19 cellular contexts compared by ENCODE assay signal in the genomic region with DNA sequence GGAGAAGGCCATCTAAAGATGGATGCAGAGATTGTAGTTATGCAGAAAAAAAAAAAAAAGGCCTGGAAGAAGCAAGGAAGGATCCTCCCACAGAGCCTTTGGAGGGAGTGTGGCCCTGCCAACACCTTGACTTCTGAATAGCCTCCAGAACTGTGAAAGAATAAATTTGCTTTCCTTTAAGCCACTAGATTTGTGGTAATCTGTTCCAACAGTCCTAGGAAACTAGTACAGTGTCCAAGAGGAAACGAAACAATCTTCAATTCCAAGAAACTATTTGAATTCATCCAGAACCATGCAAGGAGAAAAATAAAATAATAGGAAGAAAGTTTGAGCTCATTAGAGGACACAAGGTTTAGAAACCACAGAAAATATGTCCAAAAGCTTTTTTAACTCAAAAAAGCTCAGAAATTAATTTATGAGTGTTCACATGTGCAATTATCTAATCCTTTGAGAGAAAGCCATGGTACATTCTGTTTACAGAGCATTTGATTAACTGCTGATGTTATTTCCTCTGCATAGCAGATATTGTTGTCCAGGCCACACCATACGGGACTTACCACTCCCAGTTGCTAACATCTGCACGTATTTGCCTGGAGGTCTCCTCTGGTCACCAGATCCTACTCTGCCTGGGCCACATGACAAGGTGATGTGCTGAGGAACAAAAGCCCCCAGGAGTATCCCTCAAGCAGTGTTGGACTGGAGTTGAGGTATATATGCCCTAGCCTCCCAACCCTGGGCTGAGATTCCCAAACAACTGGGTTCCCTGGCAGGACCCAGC. TPM values are rescaled to one million over a fixed set of nuclear protein-coding genes. Genes with fewer than 3 reads are reported as not detected.
A peak's percentile ranks its signal among the peaks of the same experiment; 100 is the strongest.
DNase-seq lines count a peak whose midpoint lies in the region; ATAC-seq and TF ChIP-seq lines count a peak whose summit lies in the region.
"Had no signal": no experiment of that assay in that cellular context is flagged by ENCODE, and none has a peak within 500 bp of the region (broad histone marks: within the 10 kb centered on the region; RNA-seq: fewer than 3 reads in every experiment).

No MANE protein-coding gene starts in this region.

- H3K36me3 ChIP-seq in esophagus muscularis mucosa (no peaks in the 10 kb centered on the region), gastroesophageal sphincter (no peaks in the 10 kb centered on the region), rectal smooth muscle tissue (ENCODE audit: control insufficient read depth, insufficient read depth, low read length) (no peaks in the 10 kb centered on the region), uterus (no peaks in the 10 kb centered on the region)
- H3K36me3 ChIP-seq: HAP-1 had no signal

- TF ChIP-seq EP300 in esophagus muscularis mucosa (IDR thresholded peaks at IDR 0.05) (no peak), gastroesophageal sphincter (IDR thresholded peaks at IDR 0.05) (no peak)

- no peak for TF ChIP-seq CTCF in esophagus muscularis mucosa (IDR thresholded peaks at IDR 0.05)
- no peak for TF ChIP-seq CTCF in gastroesophageal sphincter (IDR thresholded peaks at IDR 0.05)
- no peak for TF ChIP-seq CTCF in uterus (IDR thresholded peaks at IDR 0.05)

- H3K9ac ChIP-seq in rectal smooth muscle tissue (ENCODE audit: low read length) = no peak overlapping the region

- peak; percentile 77 for DNase-seq in esophagus muscularis mucosa (ENCODE audit: extremely low spot score)
- DNase-seq in uterus = peak; percentile 19 to 37
- DNase-seq in NCI-H510A treated with DMSO at 0.1 percent for 48 hours (lab: John Stamatoyannopoulos, UW) = no peak
- DNase-seq in midbrain (lab: John Stamatoyannopoulos, UW) = no peak
- DNase-seq: ACHN, AML-193, Karpas-422, NCI-H1417 treated with DMSO at 0.1 percent for 48 hours, NCI-H187 treated with DMSO at 0.1 percent for 48 hours, NCI-H226, NCI-H526 had no signal

- H3K9me3 ChIP-seq in esophagus muscularis mucosa (no peaks in the 10 kb centered on the region), gastroesophageal sphincter (no peaks in the 10 kb centered on the region), uterus (no peaks in the 10 kb centered on the region)
- H3K9me3 ChIP-seq: HAP-1 had no signal

- H3K27ac ChIP-seq in esophagus muscularis mucosa (replicated peaks in 1 of 4) (peak overlapping the region in 3 of 4 donors; percentile 36 to 46 (median 40)), gastroesophageal sphincter (peak overlapping the region; percentile 10 to 65 (median 44)), rectal smooth muscle tissue (ENCODE audit: low read depth, low read length) (peak overlapping the region; percentile 63), uterus (peak overlapping the region; percentile 47 to 51)
- H3K27ac ChIP-seq: C4-2B, HL-60 had no signal

- intact Hi-C loops in esophagus muscularis mucosa (cut with DNase I) = no loop called here
- intact Hi-C loops in uterus (cut with DNase I; ENCODE audit: low total_unique reads) = no loop called here

- H3K4me1 ChIP-seq in esophagus muscularis mucosa (no peaks in the 10 kb centered on the region), gastroesophageal sphincter (no peaks in the 10 kb centered on the region), rectal smooth muscle tissue (ENCODE audit: control insufficient read depth, insufficient read depth, low read length) (no peaks in the 10 kb centered on the region), uterus (no peaks in the 10 kb centered on the region)
- H3K4me1 ChIP-seq: HAP-1 had no signal

- TF ChIP-seq POLR2A in esophagus muscularis mucosa (IDR thresholded peaks at IDR 0.05; ENCODE audit: low read depth) (no peak), gastroesophageal sphincter (IDR thresholded peaks at IDR 0.05) (no peak), uterus (IDR thresholded peaks at IDR 0.05) (no peak), GM18505 (IDR thresholded peaks at IDR 0.05; ENCODE audit: borderline replicate concordance, extremely low read depth, insufficient read depth, insufficient read length) (no peak)

- 69% methylated on average over 3 of the region's 3 CpGs for WGBS in esophagus muscularis mucosa
- 50 to 63% methylated on average over 1 to 3 of the region's 3 CpGs for WGBS in gastroesophageal sphincter (ENCODE audit: low coverage in 1 of 2), 2 donors

- ATAC-seq in gastroesophageal sphincter = peak; percentile 77
- no peak for ATAC-seq in GM18505 (IDR thresholded peaks at IDR 0.05; ENCODE audit: unreplicated experiment)

- H3K4me3 ChIP-seq in esophagus muscularis mucosa (no peak overlapping the region), gastroesophageal sphincter (no peak overlapping the region), rectal smooth muscle tissue (ENCODE audit: low read length) (no peak overlapping the region), uterus (no peak overlapping the region)
- H3K4me3 ChIP-seq: HAP-1 had no signal

- peaks cover 0 to 6% (median 0%) of the 10 kb centered on the region in 4 donors for H3K27me3 ChIP-seq in esophagus muscularis mucosa
- H3K27me3 ChIP-seq in gastroesophageal sphincter = peaks cover 24% of the 10 kb centered on the region
- H3K27me3 ChIP-seq in rectal smooth muscle tissue (ENCODE audit: control insufficient read depth, insufficient read depth, low read length) = no peaks in the 10 kb centered on the region
- H3K27me3 ChIP-seq in uterus = no peaks in the 10 kb centered on the region

RNA-seq across cellular contexts. Expression of gene STAB2, which starts 30.0 kb away (rescaled TPM):
- total RNA-seq in esophagus muscularis mucosa (under 1 TPM in 3 of 4 donors, not detected in 1; under 0.01 to 0.50 (median 0.29) TPM), gastroesophageal sphincter (under 1 TPM in 2 of 4 donors, not detected in 2; 0.27 to 0.81 TPM), uterus (10 to 100 TPM in 1 of 4 donors, 1 to 10 TPM in 1, under 1 TPM in 1, not detected in 1; 0.21 to 19.4 (median 2.6) TPM)
- total RNA-seq: MCF 10A, SK-MEL-5 had no signal

Comparison
In these comparisons a context has a peak if more than half of its experiments do, and no peak if none do; other contexts are left out.
1. DNase-seq: peak in esophagus muscularis mucosa (single experiment) and uterus (2 of 2); none in NCI-H510A treated with DMSO at 0.1 percent for 48 hours (single experiment) and midbrain (single experiment).
2. Peak in every context shown above with its lines, with median percentiles within 50 percentile points of each other: H3K27ac ChIP-seq.